Comparison of ENCODE assay signal across 2 cellular contexts in the genomic region with DNA sequence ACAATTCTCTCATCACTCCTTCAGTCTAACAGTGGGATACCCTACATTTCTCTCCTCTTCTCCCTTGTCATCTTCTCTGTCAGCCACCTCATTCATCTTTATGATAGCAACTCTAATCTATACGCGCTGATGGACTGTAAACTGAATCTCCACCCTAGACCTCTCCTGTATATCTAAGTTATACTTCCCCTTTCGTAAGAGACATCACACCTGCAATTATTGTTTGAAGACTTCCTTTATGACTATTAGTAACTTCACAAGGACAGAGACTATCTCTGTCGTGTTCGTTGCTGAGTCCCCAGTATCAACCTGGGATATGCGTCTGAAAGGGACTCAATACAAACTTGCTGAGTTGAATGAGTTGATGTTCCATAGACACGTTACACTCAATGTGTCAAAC.
TF ChIP-seq lines count a peak whose summit lies in the region.

No MANE protein-coding gene starts in this region.

TF ChIP-seq in IMR-90, 13 proteins besides CTCF, POLR2A, EP300 and RAD21:
- TF ChIP-seq CHD1 (IDR thresholded peaks at IDR 0.05; ENCODE audit: low read depth, low read length) (no peak), SMC3 (IDR thresholded peaks at IDR 0.05; ENCODE audit: low read depth, low read length) (no peak), MAZ (IDR thresholded peaks at IDR 0.05; ENCODE audit: borderline replicate concordance, low read depth, low read length) (no peak), MAFK (IDR thresholded peaks at IDR 0.05; ENCODE audit: low read depth, low read length) (no peak), CEBPB (IDR thresholded peaks at IDR 0.05; ENCODE audit: low read depth, low read length) (no peak), RFX5 (IDR thresholded peaks at IDR 0.05; ENCODE audit: low read depth, low read length) (no peak), MXI1 (IDR thresholded peaks at IDR 0.05; ENCODE audit: borderline replicate concordance, low read depth, low read length) (no peak), FOS (IDR thresholded peaks at IDR 0.05; ENCODE audit: low read depth, low read length) (no peak), BHLHE40 (IDR thresholded peaks at IDR 0.05; ENCODE audit: low read depth, low read length) (no peak), RCOR1 (IDR thresholded peaks at IDR 0.05; ENCODE audit: insufficient replicate concordance, low read length) (no peak), NFE2L2 (IDR thresholded peaks at IDR 0.05; ENCODE audit: low read depth, low read length) (no peak)
- TF ChIP-seq, protein P1, sequence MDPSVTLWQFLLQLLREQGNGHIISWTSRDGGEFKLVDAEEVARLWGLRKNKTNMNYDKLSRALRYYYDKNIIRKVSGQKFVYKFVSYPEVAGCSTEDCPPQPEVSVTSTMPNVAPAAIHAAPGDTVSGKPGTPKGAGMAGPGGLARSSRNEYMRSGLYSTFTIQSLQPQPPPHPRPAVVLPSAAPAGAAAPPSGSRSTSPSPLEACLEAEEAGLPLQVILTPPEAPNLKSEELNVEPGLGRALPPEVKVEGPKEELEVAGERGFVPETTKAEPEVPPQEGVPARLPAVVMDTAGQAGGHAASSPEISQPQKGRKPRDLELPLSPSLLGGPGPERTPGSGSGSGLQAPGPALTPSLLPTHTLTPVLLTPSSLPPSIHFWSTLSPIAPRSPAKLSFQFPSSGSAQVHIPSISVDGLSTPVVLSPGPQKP (IDR thresholded peaks at IDR 0.05; ENCODE audit: borderline replicate concordance, low read depth, low read length), result no peak
- TF ChIP-seq, protein P2, sequence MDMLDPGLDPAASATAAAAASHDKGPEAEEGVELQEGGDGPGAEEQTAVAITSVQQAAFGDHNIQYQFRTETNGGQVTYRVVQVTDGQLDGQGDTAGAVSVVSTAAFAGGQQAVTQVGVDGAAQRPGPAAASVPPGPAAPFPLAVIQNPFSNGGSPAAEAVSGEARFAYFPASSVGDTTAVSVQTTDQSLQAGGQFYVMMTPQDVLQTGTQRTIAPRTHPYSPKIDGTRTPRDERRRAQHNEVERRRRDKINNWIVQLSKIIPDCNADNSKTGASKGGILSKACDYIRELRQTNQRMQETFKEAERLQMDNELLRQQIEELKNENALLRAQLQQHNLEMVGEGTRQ (IDR thresholded peaks at IDR 0.05; ENCODE audit: low read depth, low read length), result no peak

TF ChIP-seq in H1, 55 proteins besides CTCF, POLR2A, EP300 and RAD21:
- TF ChIP-seq CHD1 (IDR thresholded peaks at IDR 0.05; ENCODE audit: low read depth, low read length) (no peak), RBBP5 (IDR thresholded peaks at IDR 0.05; ENCODE audit: borderline replicate concordance, low read depth, low read length) (no peak), CBX5 (IDR thresholded peaks at IDR 0.05; ENCODE audit: low read depth, low read length) (no peak), RNF2 (IDR thresholded peaks at IDR 0.05; ENCODE audit: borderline replicate concordance, low read depth, low read length, missing control alignments, poor library complexity, severe bottlenecking) (no peak), SIX5 (IDR thresholded peaks at IDR 0.05; ENCODE audit: low read depth, low read length) (no peak), FOSL1 (IDR thresholded peaks at IDR 0.05; ENCODE audit: insufficient read depth, low read depth, low read length) (no peak)
- TF ChIP-seq, protein P3, sequence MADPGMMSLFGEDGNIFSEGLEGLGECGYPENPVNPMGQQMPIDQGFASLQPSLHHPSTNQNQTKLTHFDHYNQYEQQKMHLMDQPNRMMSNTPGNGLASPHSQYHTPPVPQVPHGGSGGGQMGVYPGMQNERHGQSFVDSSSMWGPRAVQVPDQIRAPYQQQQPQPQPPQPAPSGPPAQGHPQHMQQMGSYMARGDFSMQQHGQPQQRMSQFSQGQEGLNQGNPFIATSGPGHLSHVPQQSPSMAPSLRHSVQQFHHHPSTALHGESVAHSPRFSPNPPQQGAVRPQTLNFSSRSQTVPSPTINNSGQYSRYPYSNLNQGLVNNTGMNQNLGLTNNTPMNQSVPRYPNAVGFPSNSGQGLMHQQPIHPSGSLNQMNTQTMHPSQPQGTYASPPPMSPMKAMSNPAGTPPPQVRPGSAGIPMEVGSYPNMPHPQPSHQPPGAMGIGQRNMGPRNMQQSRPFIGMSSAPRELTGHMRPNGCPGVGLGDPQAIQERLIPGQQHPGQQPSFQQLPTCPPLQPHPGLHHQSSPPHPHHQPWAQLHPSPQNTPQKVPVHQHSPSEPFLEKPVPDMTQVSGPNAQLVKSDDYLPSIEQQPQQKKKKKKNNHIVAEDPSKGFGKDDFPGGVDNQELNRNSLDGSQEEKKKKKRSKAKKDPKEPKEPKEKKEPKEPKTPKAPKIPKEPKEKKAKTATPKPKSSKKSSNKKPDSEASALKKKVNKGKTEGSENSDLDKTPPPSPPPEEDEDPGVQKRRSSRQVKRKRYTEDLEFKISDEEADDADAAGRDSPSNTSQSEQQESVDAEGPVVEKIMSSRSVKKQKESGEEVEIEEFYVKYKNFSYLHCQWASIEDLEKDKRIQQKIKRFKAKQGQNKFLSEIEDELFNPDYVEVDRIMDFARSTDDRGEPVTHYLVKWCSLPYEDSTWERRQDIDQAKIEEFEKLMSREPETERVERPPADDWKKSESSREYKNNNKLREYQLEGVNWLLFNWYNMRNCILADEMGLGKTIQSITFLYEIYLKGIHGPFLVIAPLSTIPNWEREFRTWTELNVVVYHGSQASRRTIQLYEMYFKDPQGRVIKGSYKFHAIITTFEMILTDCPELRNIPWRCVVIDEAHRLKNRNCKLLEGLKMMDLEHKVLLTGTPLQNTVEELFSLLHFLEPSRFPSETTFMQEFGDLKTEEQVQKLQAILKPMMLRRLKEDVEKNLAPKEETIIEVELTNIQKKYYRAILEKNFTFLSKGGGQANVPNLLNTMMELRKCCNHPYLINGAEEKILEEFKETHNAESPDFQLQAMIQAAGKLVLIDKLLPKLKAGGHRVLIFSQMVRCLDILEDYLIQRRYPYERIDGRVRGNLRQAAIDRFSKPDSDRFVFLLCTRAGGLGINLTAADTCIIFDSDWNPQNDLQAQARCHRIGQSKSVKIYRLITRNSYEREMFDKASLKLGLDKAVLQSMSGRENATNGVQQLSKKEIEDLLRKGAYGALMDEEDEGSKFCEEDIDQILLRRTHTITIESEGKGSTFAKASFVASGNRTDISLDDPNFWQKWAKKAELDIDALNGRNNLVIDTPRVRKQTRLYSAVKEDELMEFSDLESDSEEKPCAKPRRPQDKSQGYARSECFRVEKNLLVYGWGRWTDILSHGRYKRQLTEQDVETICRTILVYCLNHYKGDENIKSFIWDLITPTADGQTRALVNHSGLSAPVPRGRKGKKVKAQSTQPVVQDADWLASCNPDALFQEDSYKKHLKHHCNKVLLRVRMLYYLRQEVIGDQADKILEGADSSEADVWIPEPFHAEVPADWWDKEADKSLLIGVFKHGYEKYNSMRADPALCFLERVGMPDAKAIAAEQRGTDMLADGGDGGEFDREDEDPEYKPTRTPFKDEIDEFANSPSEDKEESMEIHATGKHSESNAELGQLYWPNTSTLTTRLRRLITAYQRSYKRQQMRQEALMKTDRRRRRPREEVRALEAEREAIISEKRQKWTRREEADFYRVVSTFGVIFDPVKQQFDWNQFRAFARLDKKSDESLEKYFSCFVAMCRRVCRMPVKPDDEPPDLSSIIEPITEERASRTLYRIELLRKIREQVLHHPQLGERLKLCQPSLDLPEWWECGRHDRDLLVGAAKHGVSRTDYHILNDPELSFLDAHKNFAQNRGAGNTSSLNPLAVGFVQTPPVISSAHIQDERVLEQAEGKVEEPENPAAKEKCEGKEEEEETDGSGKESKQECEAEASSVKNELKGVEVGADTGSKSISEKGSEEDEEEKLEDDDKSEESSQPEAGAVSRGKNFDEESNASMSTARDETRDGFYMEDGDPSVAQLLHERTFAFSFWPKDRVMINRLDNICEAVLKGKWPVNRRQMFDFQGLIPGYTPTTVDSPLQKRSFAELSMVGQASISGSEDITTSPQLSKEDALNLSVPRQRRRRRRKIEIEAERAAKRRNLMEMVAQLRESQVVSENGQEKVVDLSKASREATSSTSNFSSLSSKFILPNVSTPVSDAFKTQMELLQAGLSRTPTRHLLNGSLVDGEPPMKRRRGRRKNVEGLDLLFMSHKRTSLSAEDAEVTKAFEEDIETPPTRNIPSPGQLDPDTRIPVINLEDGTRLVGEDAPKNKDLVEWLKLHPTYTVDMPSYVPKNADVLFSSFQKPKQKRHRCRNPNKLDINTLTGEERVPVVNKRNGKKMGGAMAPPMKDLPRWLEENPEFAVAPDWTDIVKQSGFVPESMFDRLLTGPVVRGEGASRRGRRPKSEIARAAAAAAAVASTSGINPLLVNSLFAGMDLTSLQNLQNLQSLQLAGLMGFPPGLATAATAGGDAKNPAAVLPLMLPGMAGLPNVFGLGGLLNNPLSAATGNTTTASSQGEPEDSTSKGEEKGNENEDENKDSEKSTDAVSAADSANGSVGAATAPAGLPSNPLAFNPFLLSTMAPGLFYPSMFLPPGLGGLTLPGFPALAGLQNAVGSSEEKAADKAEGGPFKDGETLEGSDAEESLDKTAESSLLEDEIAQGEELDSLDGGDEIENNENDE (IDR thresholded peaks at IDR 0.05; ENCODE audit: insufficient replicate concordance, low read length), result no peak
TF ChIP-seq in H1: peak in this region for 0.
